8 cellular contexts compared by ENCODE assay signal in the genomic region with DNA sequence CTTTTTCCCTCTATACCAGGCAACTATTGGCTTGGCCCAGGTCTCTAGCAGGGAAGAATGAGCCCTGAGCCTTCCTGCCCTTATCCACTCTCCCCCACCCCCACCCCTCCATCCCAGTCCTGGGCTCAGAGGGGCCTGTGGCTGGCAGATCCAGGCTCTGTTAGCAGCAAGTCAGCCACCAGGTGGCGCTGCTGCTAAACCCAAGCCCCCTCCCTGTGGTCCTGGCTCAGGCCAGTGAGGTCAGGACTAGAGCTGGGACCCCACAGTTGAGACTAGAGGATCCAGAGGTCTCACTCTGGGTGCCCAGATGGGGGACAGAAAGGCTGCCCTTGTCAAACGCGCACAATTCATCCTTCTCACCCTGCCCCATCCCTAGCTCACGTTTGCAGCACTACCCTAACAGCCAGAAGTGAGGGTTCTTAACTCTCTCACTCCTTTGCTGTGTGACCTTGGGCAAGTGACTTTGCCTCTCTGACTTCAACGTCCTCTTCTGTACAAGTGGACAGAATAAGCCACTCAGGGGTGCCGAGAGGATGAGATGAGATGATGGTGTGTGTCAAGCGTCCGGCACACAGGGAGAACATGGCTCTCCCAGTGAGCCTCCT. TPM values are rescaled to one million over a fixed set of nuclear protein-coding genes. Genes with fewer than 3 reads are reported as not detected.
A peak's percentile ranks its signal among the peaks of the same experiment; 100 is the strongest.
DNase-seq lines count a peak whose midpoint lies in the region; ATAC-seq, FAIRE-seq and TF ChIP-seq lines count a peak whose summit lies in the region.

No MANE protein-coding gene starts in this region.

- intact Hi-C loops in activated T-helper 2 cell treated with anti-CD3 and anti-CD28 coated beads, Interferon-gamma antibody, Interleukin-2, Interleukin-4, amounts not matched to agents 10 μg/mL and 5 μg/mL and 100 μg/mL, durations not matched to agents 14 hours and 24 hours and 36 hours (cut with micrococcal nuclease): loop anchor here (1.0 kb wide), 1 partner anchor 114 kb away; no protein-coding TSS in a partner anchor
- intact Hi-C loops in pancreas (cut with DNase I): loop anchor here in 2 of 3 donors (5.0 kb wide), 1 partner anchor 112 kb away; no protein-coding TSS in a partner anchor

- no peak overlapping the region for H3K4me2 ChIP-seq in OCI-LY1 (ENCODE audit: low read length)

- H3K9me3 Mint-ChIP-seq in activated T-helper 2 cell treated with anti-CD3 and anti-CD28 coated beads, Interferon-gamma antibody, Interleukin-2, Interleukin-4, amounts not matched to agents 10 μg/mL and 5 μg/mL and 100 μg/mL, durations not matched to agents 14 hours and 24 hours and 36 hours: peaks cover 3% of the 10 kb centered on the region

- H3K36me3 ChIP-seq in OCI-LY1 (ENCODE audit: insufficient read depth, low read length): no peaks in the 10 kb centered on the region
- H3K36me3 ChIP-seq in gastroesophageal sphincter: no peaks in the 10 kb centered on the region
- H3K36me3 ChIP-seq in pancreas: no peaks in the 10 kb centered on the region

- H3K79me2 ChIP-seq in OCI-LY1 (ENCODE audit: insufficient read depth, low read length): no peaks in the 10 kb centered on the region

- H3K4me1 ChIP-seq in OCI-LY1 (ENCODE audit: insufficient read depth, low read length, severe bottlenecking) (no peaks in the 10 kb centered on the region), gastroesophageal sphincter (no peaks in the 10 kb centered on the region), pancreas (no peaks in the 10 kb centered on the region)

- H3F3A ChIP-seq in OCI-LY1 (ENCODE audit: insufficient read depth, low read length): no peaks in the 10 kb centered on the region

- no peaks in the 10 kb centered on the region for H3K9me2 ChIP-seq in OCI-LY1 (ENCODE audit: low read depth, low read length)

- H3K4me1 Mint-ChIP-seq in activated T-helper 2 cell treated with anti-CD3 and anti-CD28 coated beads, Interferon-gamma antibody, Interleukin-2, Interleukin-4, amounts not matched to agents 10 μg/mL and 5 μg/mL and 100 μg/mL, durations not matched to agents 14 hours and 24 hours and 36 hours (ENCODE audit: low read depth): no peaks in the 10 kb centered on the region

- no peak overlapping the region for H3K4me3 Mint-ChIP-seq in activated T-helper 2 cell treated with anti-CD3 and anti-CD28 coated beads, Interferon-gamma antibody, Interleukin-2, Interleukin-4, amounts not matched to agents 10 μg/mL and 5 μg/mL and 100 μg/mL, durations not matched to agents 14 hours and 24 hours and 36 hours (ENCODE audit: low read depth)

- TF ChIP-seq CTCF in OCI-LY1 (IDR thresholded peaks at IDR 0.05; ENCODE audit: low read length): peak; percentile 88
- peak in 3 of 4 experiments; percentile 62 to 89 (median 69) for TF ChIP-seq CTCF in gastroesophageal sphincter (IDR thresholded peaks at IDR 0.05)
- peak; percentile 46 to 77 (median 72) for TF ChIP-seq CTCF in pancreas (IDR thresholded peaks at IDR 0.05)

- H3K4me3 ChIP-seq in OCI-LY1 (ENCODE audit: low read depth, low read length, poor library complexity, severe bottlenecking) (no peak overlapping the region), gastroesophageal sphincter (no peak overlapping the region), pancreas (no peak overlapping the region)

- ATAC-seq in GM19463 (IDR thresholded peaks at IDR 0.05; ENCODE audit: unreplicated experiment): peak; percentile 53
- peak; percentile 56 for ATAC-seq in gastroesophageal sphincter
- peak; percentile 55 to 81 (median 80) for ATAC-seq in pancreas
- ATAC-seq in HG02981 (IDR thresholded peaks at IDR 0.05; ENCODE audit: unreplicated experiment): no peak

- TF ChIP-seq POLR2A in gastroesophageal sphincter (IDR thresholded peaks at IDR 0.05): no peak

- no peak overlapping the region for H3K9ac ChIP-seq in OCI-LY1 (ENCODE audit: low read length)

- no peak for FAIRE-seq in pancreas (lab: Jason Lieb, UNC)

- H3K27ac Mint-ChIP-seq in activated T-helper 2 cell treated with anti-CD3 and anti-CD28 coated beads, Interferon-gamma antibody, Interleukin-2, Interleukin-4, amounts not matched to agents 10 μg/mL and 5 μg/mL and 100 μg/mL, durations not matched to agents 14 hours and 24 hours and 36 hours: no peak overlapping the region

- DNase-seq in CD1c-positive myeloid dendritic cell (ENCODE audit: extremely low spot score): peak; percentile 68
- peak; percentile 34 for DNase-seq in activated T-helper 2 cell treated with anti-CD3 and anti-CD28 coated beads, Interferon-gamma antibody, Interleukin-2, Interleukin-4, amounts not matched to agents 10 μg/mL and 5 μg/mL and 100 μg/mL, durations not matched to agents 14 hours and 24 hours and 36 hours (ENCODE audit: low spot score)
- peak in 5 of 6 donors; percentile 15 to 86 (median 65) for DNase-seq in pancreas
- DNase-seq in DMS79 (lab: John Stamatoyannopoulos, UW): no peak

- no peak overlapping the region for H2AFZ ChIP-seq in OCI-LY1 (ENCODE audit: low read length)

- WGBS in gastroesophageal sphincter (ENCODE audit: low coverage in 1 of 2), 2 donors: 17 to 33% methylated on average over 3 to 4 of the region's 8 CpGs
- WGBS in pancreas, 2 donors: 38 to 43% methylated on average over 8 of the region's 8 CpGs

- no peak overlapping the region for H3K27ac ChIP-seq in OCI-LY1 (ENCODE audit: low read depth, low read length, poor library complexity, severe bottlenecking)
- no peak overlapping the region for H3K27ac ChIP-seq in gastroesophageal sphincter
- no peak overlapping the region for H3K27ac ChIP-seq in pancreas

- no peak for TF ChIP-seq EP300 in gastroesophageal sphincter (IDR thresholded peaks at IDR 0.05)

- no peaks in the 10 kb centered on the region for H3K36me3 Mint-ChIP-seq in activated T-helper 2 cell treated with anti-CD3 and anti-CD28 coated beads, Interferon-gamma antibody, Interleukin-2, Interleukin-4, amounts not matched to agents 10 μg/mL and 5 μg/mL and 100 μg/mL, durations not matched to agents 14 hours and 24 hours and 36 hours (ENCODE audit: low read depth)

- H3K27me3 ChIP-seq in OCI-LY1 (ENCODE audit: insufficient read depth, low read length) (no peaks in the 10 kb centered on the region), gastroesophageal sphincter (peaks cover 51% of the 10 kb centered on the region), pancreas (no peaks in the 10 kb centered on the region)

- no peaks in the 10 kb centered on the region for H3K27me3 Mint-ChIP-seq in activated T-helper 2 cell treated with anti-CD3 and anti-CD28 coated beads, Interferon-gamma antibody, Interleukin-2, Interleukin-4, amounts not matched to agents 10 μg/mL and 5 μg/mL and 100 μg/mL, durations not matched to agents 14 hours and 24 hours and 36 hours (ENCODE audit: low read depth)

- no peaks in the 10 kb centered on the region for H4K20me1 ChIP-seq in OCI-LY1 (ENCODE audit: insufficient read depth, low read length)

- no peaks in the 10 kb centered on the region for H3K9me3 ChIP-seq in OCI-LY1 (ENCODE audit: low read length)
- H3K9me3 ChIP-seq in gastroesophageal sphincter: no peaks in the 10 kb centered on the region
- no peaks in the 10 kb centered on the region for H3K9me3 ChIP-seq in pancreas

RNA-seq across cellular contexts. Expression of a gene that starts 46.8 kb away (rescaled TPM):
- not detected in 2 replicates for total RNA-seq in activated T-helper 2 cell treated with anti-CD3 and anti-CD28 coated beads, Interferon-gamma antibody, Interleukin-2, Interleukin-4, amounts not matched to agents 10 μg/mL and 5 μg/mL and 100 μg/mL, durations not matched to agents 14 hours and 24 hours and 36 hours
- 1 to 10 TPM in 1 of 4 donors, under 1 TPM in 2, not detected in 1; 0.62 to 2.5 (median 0.67) TPM for total RNA-seq in gastroesophageal sphincter
- total RNA-seq in pancreas: under 1 TPM in 5 of 6 donors, not detected in 1; 0.19 to 0.56 (median 0.34) TPM
- 1 to 10 TPM in 1 of 2 donors, under 1 TPM in 1; 0.68 to 1.7 TPM for polyA plus RNA-seq in pancreas
